16 cellular contexts compared by ENCODE assay signal in genomic region chr4:168666531-168666930, GRCh38.
DNase-seq lines count a peak whose midpoint lies in the region; ATAC-seq, FAIRE-seq and TF ChIP-seq lines count a peak whose summit lies in the region.
"Had no signal": no experiment of that assay in that cellular context is flagged by ENCODE, and none has a peak within 500 bp of the region (broad histone marks: within the 10 kb centered on the region; RNA-seq: fewer than 3 reads in every experiment).

No MANE protein-coding gene starts in this region.

- FAIRE-seq in H54 (lab: Jason Lieb, UNC) (peak; percentile 55), GM12892 (lab: Jason Lieb, UNC) (no peak)

- no peaks in the 10 kb centered on the region for H3K9me3 ChIP-seq in smooth muscle cell (replicated peaks; ENCODE audit: low read depth)
- H3K9me3 ChIP-seq: left lung, sigmoid colon, SJSA1 had no signal

- 2% methylated on average over 2 of the region's 2 CpGs for WGBS in smooth muscle cell (ENCODE audit: low lambda C conversion rate)

- DNase-seq in H54 (ENCODE audit: insufficient read length, low spot score): no peak
- DNase-seq in foreskin keratinocyte: peak in 1 of 2 donors; percentile 69
- no peak for DNase-seq in smooth muscle cell (lab: John Stamatoyannopoulos, UW; ENCODE audit: unreplicated experiment)
- DNase-seq in GM12892 (ENCODE audit: insufficient read length): no peak
- no peak for DNase-seq in occipital lobe (lab: John Stamatoyannopoulos, UW)
- DNase-seq in DMS79 (lab: John Stamatoyannopoulos, UW): no peak
- DNase-seq: activated effector memory CD4-positive, alpha-beta T cell treated with Interleukin-2 at 50 U/mL for 16 hours; CD8-positive, alpha-beta memory T cell; GOT3; left lung; MM.1S; sigmoid colon; stimulated activated naive CD4-positive, alpha-beta T cell treated with Interleukin-2 at 50 U/mL for 16 hours had no signal

- no peak overlapping the region for H2AFZ ChIP-seq in smooth muscle cell (ENCODE audit: low read depth)

- H3K9ac ChIP-seq in smooth muscle cell (ENCODE audit: low read depth): peak overlapping the region; percentile 92

- H3K4me3 ChIP-seq in smooth muscle cell: no peak overlapping the region
- H3K4me3 ChIP-seq: left lung, sigmoid colon, SJSA1 had no signal

- no peaks in the 10 kb centered on the region for H4K20me1 ChIP-seq in smooth muscle cell (ENCODE audit: low read depth)

- H3K27me3 ChIP-seq in foreskin keratinocyte: no peaks in the 10 kb centered on the region
- H3K27me3 ChIP-seq in smooth muscle cell (ENCODE audit: low read depth): no peaks in the 10 kb centered on the region
- H3K27me3 ChIP-seq: left lung, sigmoid colon, SJSA1 had no signal

- peak; percentile 84 for ATAC-seq in SK-N-SH treated with all-trans-retinoic acid at 6 μM for 48 hours
- peak; percentile 75 for ATAC-seq in foreskin keratinocyte
- ATAC-seq in GM21515 (IDR thresholded peaks at IDR 0.05; ENCODE audit: unreplicated experiment): no peak
- ATAC-seq: left lung had no signal

- TF ChIP-seq CTCF in foreskin keratinocyte (conservative IDR thresholded peaks at IDR 0.05) (no peak), smooth muscle cell (IDR thresholded peaks at IDR 0.05; ENCODE audit: borderline replicate concordance, insufficient read depth, poor library complexity, severe bottlenecking) (no peak)

- no peak for TF ChIP-seq POLR2A in H54 (IDR thresholded peaks at IDR 0.05; ENCODE audit: low read depth, low read length)
- no peak for TF ChIP-seq POLR2A in GM12892 (IDR thresholded peaks at IDR 0.05; ENCODE audit: low read depth, low read length)

- peaks cover 14% of the 10 kb centered on the region for H3K4me1 ChIP-seq in foreskin keratinocyte
- H3K4me1 ChIP-seq in smooth muscle cell (ENCODE audit: low read depth): peaks cover 57% of the 10 kb centered on the region
- H3K4me1 ChIP-seq: left lung had no signal

- H3K4me2 ChIP-seq in smooth muscle cell: peak overlapping the region; percentile 83

- peaks cover 5% of the 10 kb centered on the region for H3K36me3 ChIP-seq in smooth muscle cell (ENCODE audit: low read depth)
- H3K36me3 ChIP-seq: left lung, sigmoid colon had no signal

- peaks cover 63% of the 10 kb centered on the region for H3F3A ChIP-seq in smooth muscle cell (ENCODE audit: low read depth)

- H3K79me2 ChIP-seq in smooth muscle cell (ENCODE audit: low read depth): peaks cover 91% of the 10 kb centered on the region

- H3K27ac ChIP-seq in foreskin keratinocyte: peak overlapping the region; percentile 0
- peak overlapping the region; percentile 99 for H3K27ac ChIP-seq in smooth muscle cell (ENCODE audit: low read depth)
- H3K27ac ChIP-seq: SJSA1 had no signal

TF ChIP-seq in SK-N-SH treated with all-trans-retinoic acid at 6 μM for 48 hours, 23 proteins besides CTCF, POLR2A, EP300 and RAD21:
- TF ChIP-seq POU6F1 (CRISPR knock-in tag; IDR thresholded peaks at IDR 0.05; ENCODE audit: borderline replicate concordance, low read depth): no peak
- no peak for TF ChIP-seq TCF4 (CRISPR knock-in tag; IDR thresholded peaks at IDR 0.05; ENCODE audit: borderline replicate concordance)
- peak; percentile 67 for TF ChIP-seq ISL1 (CRISPR knock-in tag; IDR thresholded peaks at IDR 0.05)
TF ChIP-seq in SK-N-SH treated with all-trans-retinoic acid at 6 μM for 48 hours: peak in this region for 1.
